Comparison of ENCODE assay signal across 12 cellular contexts in genomic region chr1:209583408-209583807, GRCh38. TPM values are rescaled to one million over a fixed set of nuclear protein-coding genes. Genes with fewer than 3 reads are reported as not detected.
A peak's percentile ranks its signal among the peaks of the same experiment; 100 is the strongest.
DNase-seq lines count a peak whose midpoint lies in the region; ATAC-seq and TF ChIP-seq lines count a peak whose summit lies in the region.
"Had no signal": no experiment of that assay in that cellular context is flagged by ENCODE, and none has a peak within 500 bp of the region (broad histone marks: within the 10 kb centered on the region; RNA-seq: fewer than 3 reads in every experiment).

TSS of gene CAMK1G (plus strand) at chr1:209583714. CDS start at chr1:209594984, 11,270 bp downstream.

- H3K9ac ChIP-seq in HUES6 (ENCODE audit: low read length), result no peak within 1 kb of the TSS
- H3K9ac ChIP-seq: KMS-11 had no signal

- H3K27ac ChIP-seq in AG04450 (ENCODE audit: low read depth, low read length), result no peak within 1 kb of the TSS
- H3K27ac ChIP-seq in HUES6 (ENCODE audit: low read depth, low read length), result no peak within 1 kb of the TSS
- H3K27ac ChIP-seq in lower lobe of right lung, result no peak within 1 kb of the TSS
- H3K27ac ChIP-seq: KMS-11 had no signal

- CTCF ChIA-PET in AG04450 (lab: Charles Lee), result interaction anchor here (1.0 to 14.9 kb wide), 11 partner anchors 8 to 229 kb away, joined by 3 to 159 read pairs (median 16); no protein-coding TSS in a partner anchor

- ATAC-seq in lower lobe of right lung (peak in 1 of 2 donors; percentile 31), HG02870 (IDR thresholded peaks at IDR 0.05; ENCODE audit: unreplicated experiment) (no peak), HG02973 (IDR thresholded peaks at IDR 0.05; ENCODE audit: unreplicated experiment) (no peak)

- H3K4me3 ChIP-seq in AG04450 (ENCODE audit: low read depth, low read length), result peak within 1 kb of the TSS; percentile 57
- H3K4me3 ChIP-seq in HUES6 (ENCODE audit: low read depth, low read length), result peak within 1 kb of the TSS; percentile 42
- H3K4me3 ChIP-seq in lower lobe of right lung, result peak within 1 kb of the TSS; percentile 9

- H3K36me3 ChIP-seq in HUES6 (ENCODE audit: control insufficient read depth, insufficient read depth, low read length) (no peaks in the 10 kb centered on the region), lower lobe of right lung (no peaks in the 10 kb centered on the region)

- H3K27me3 ChIP-seq in AG04450 (ENCODE audit: control insufficient read depth, insufficient read depth, low read length), result peaks cover 2% of the 10 kb centered on the region
- H3K27me3 ChIP-seq in HUES6 (ENCODE audit: control insufficient read depth, insufficient read depth, low read length), result peaks cover 37% of the 10 kb centered on the region
- peaks cover 53% of the 10 kb centered on the region for H3K27me3 ChIP-seq in lower lobe of right lung (ENCODE audit: low read depth)

- H3K9me3 ChIP-seq in AG04450 (ENCODE audit: control insufficient read depth, insufficient read depth, low read length), result no peaks in the 10 kb centered on the region; the same call in 1 of the 2 replicates
- H3K9me3 ChIP-seq in HUES6 (ENCODE audit: control insufficient read depth, insufficient read depth, low read depth, low read length), result no peaks in the 10 kb centered on the region; the same call in 1 of the 2 replicates
- no peaks in the 10 kb centered on the region for H3K9me3 ChIP-seq in lower lobe of right lung

- TF ChIP-seq CTCF in AG04450 (IDR thresholded peaks at IDR 0.05; ENCODE audit: low read depth, low read length) (no peak), lower lobe of right lung (IDR thresholded peaks at IDR 0.05) (no peak)

- H3K4me1 ChIP-seq in HUES6 (ENCODE audit: control insufficient read depth, insufficient read depth, low read length) (peaks cover 22% of the 10 kb centered on the region; the same call in 1 of the 2 replicates), lower lobe of right lung (peaks cover 9% of the 10 kb centered on the region)

- intact Hi-C loops in lower lobe of right lung (cut with DNase I), result no loop called here

- peak; percentile 54 for DNase-seq in AG04450 (ENCODE audit: low read depth, low spot score)
- DNase-seq in cerebellar cortex (ENCODE audit: low spot score), result peak; percentile 70
- DNase-seq in lower lobe of right lung, result no peak
- DNase-seq in COLO668 (lab: John Stamatoyannopoulos, UW; ENCODE audit: unreplicated experiment), result no peak
- no peak for DNase-seq in NCI-H1048 (lab: John Stamatoyannopoulos, UW)
- DNase-seq: Calu3; stimulated activated CD4-positive, alpha-beta T cell treated with anti-CD3 and anti-CD28 coated beads, Interleukin-2, amount 100 ng/mL, for 48 hours had no signal

- POLR2A ChIA-PET in AG04450 (lab: Yijun Ruan, JAX), result no interaction called here

RNA-seq across cellular contexts. Expression of gene CAMK1G, which starts in this region (rescaled TPM):
- polyA plus RNA-seq in AG04450 (2011; rRNA removed), result 2.0 and 2.1 TPM in 2 replicates
- 2.0 and 2.4 TPM in 2 replicates for polyA minus RNA-seq in AG04450 (2011; rRNA and poly(A)+ RNA removed)
- 0.56 TPM for total RNA-seq in lower lobe of right lung
- total RNA-seq: Calu3 had no signal
- polyA plus RNA-seq: keratinocyte had no signal

Comparison
In these comparisons a context has a peak if more than half of its experiments do, and no peak if none do; other contexts are left out.
1. DNase-seq: peak in AG04450 (single experiment) and cerebellar cortex (single experiment); none in lower lobe of right lung (single experiment), COLO668 (single experiment) and NCI-H1048 (single experiment).
2. Peak in every context shown above with its lines, with median percentiles within 50 percentile points of each other: H3K4me3 ChIP-seq.